In genomic region chr1:204711103-204711946, GRCh38 we compare ENCODE assay signal across 20 cellular contexts. TPM values are rescaled to one million over a fixed set of nuclear protein-coding genes. Genes with fewer than 3 reads are reported as not detected.
DNase-seq lines count a peak whose midpoint lies in the region; ATAC-seq, FAIRE-seq and TF ChIP-seq lines count a peak whose summit lies in the region.
"Had no signal": no experiment of that assay in that cellular context is flagged by ENCODE, and none has a peak within 500 bp of the region (broad histone marks: within the 10 kb centered on the region; RNA-seq: fewer than 3 reads in every experiment).

No MANE protein-coding gene starts in this region.

- H3K9ac ChIP-seq in HepG2 (ENCODE audit: insufficient read depth, low read depth, low read length) (no peak overlapping the region), GM12878 (ENCODE audit: control insufficient read depth, insufficient read depth, low read length) (no peak overlapping the region), iPS-15b (ENCODE audit: low read depth, low read length) (no peak overlapping the region), skeletal muscle tissue (ENCODE audit: low read depth in 1 of 3, low read length in 3 of 3) (no peak overlapping the region)

- in situ Hi-C loops in HepG2 (cut with HindIII; ENCODE audit: extremely low pct_ligation_motif_present, low pct_unique_long_range_greater_than_20kb) (no loop called here), GM12878 (cut with MboI) (no loop called here)

- H3K4me3 Mint-ChIP-seq in activated T-helper 17 cell treated with anti-CD3 and anti-CD28 coated beads, Interleukin-2, amount 50 U/mL, for 72 hours: no peak overlapping the region
- H3K4me3 Mint-ChIP-seq: activated naive CD8-positive, alpha-beta T cell treated with anti-CD3 and anti-CD28 coated beads, Interleukin-2, amount 10 ng/mL, durations not matched to agents 7 days and 5 days; activated T-helper 1 cell treated with anti-CD3 and anti-CD28 coated beads, Interleukin-12 subunit alpha, Interleukin-12 subunit beta, Interleukin-2, Interleukin-4 antibody, amounts not matched to agents 30 ng/mL and 10 ng/mL and 1 ng/mL, durations not matched to agents 14 hours and 24 hours and 36 hours; CD4-positive, CD25-positive, alpha-beta regulatory T cell; T-helper 2 cell treated with Interferon-gamma antibody and Interleukin-4, amounts not matched to agents 5 μg/mL and 100 μg/mL, for 36 hours had no signal

- no peak for TF ChIP-seq RAD21 in HepG2 (CRISPR knock-in tag; IDR thresholded peaks at IDR 0.05)
- TF ChIP-seq RAD21 in GM12878 (IDR thresholded peaks at IDR 0.05; ENCODE audit: insufficient read depth, low read depth, low read length): no peak

- H3K4me3 ChIP-seq in HepG2 (replicated peaks in 1 of 3; ENCODE audit: insufficient read depth in 1 of 3, low read depth in 2 of 3, low read length in 3 of 3): no peak overlapping the region
- H3K4me3 ChIP-seq in right lobe of liver: no peak overlapping the region
- H3K4me3 ChIP-seq in GM12878: no peak overlapping the region
- H3K4me3 ChIP-seq in iPS-15b (ENCODE audit: low read depth, low read length): peak overlapping the region; percentile 14
- H3K4me3 ChIP-seq in skeletal muscle tissue (ENCODE audit: low read length in 3 of 3): peak overlapping the region in 1 of 3 donors; percentile 57
- H3K4me3 ChIP-seq: gastroesophageal sphincter had no signal

- peaks cover 48% of the 10 kb centered on the region for H3K27me3 Mint-ChIP-seq in activated T-helper 17 cell treated with anti-CD3 and anti-CD28 coated beads, Interleukin-2, amount 50 U/mL, for 72 hours

- no peak for FAIRE-seq in HepG2 (lab: Jason Lieb, UNC)
- no peak for FAIRE-seq in GM12878 (lab: Jason Lieb, UNC)
- FAIRE-seq: bronchial epithelial cell had no signal

- DNase-seq in HepG2 (ENCODE audit: low spot score): no peak
- no peak for DNase-seq in right lobe of liver
- no peak for DNase-seq in GM12878 (ENCODE audit: low read depth, low spot score)
- DNase-seq in NCI-H446 (lab: John Stamatoyannopoulos, UW): no peak
- no peak for DNase-seq in activated naive CD4-positive, alpha-beta T cell (lab: John Stamatoyannopoulos, UW)
- DNase-seq: activated CD4-positive, alpha-beta T cell treated with anti-CD3 and anti-CD28 coated beads for 1 hour; activated naive CD8-positive, alpha-beta T cell treated with anti-CD3 and anti-CD28 coated beads, Interleukin-2, amount 10 ng/mL, durations not matched to agents 7 days and 5 days; CD4-positive, CD25-positive, alpha-beta regulatory T cell; DMS79 treated with DMSO at 0.1 percent for 48 hours; stimulated activated CD4-positive, alpha-beta T cell treated with anti-CD3 and anti-CD28 coated beads, Interleukin-15, amount 100 ng/mL, for 24 hours had no signal

- H3K27ac ChIP-seq in HepG2 (ENCODE audit: extremely low read length, insufficient read depth, low read length): no peak overlapping the region
- H3K27ac ChIP-seq in right lobe of liver: no peak overlapping the region
- no peak overlapping the region for H3K27ac ChIP-seq in GM12878 (ENCODE audit: control insufficient read depth, insufficient read depth)
- H3K27ac ChIP-seq in skeletal muscle tissue (ENCODE audit: low read depth, low read length): peak overlapping the region; percentile 52
- H3K27ac ChIP-seq: gastroesophageal sphincter, left ventricle myocardium inferior had no signal

- SMC1A ChIA-PET in GM12878 (lab: Charles Lee; ENCODE audit: uncharacterized antibody, unreplicated experiment): interaction anchor here (1.0 to 6.2 kb wide), 3 partner anchors 13 to 40 kb away, joined by 3 to 31 read pairs (median 3); no protein-coding TSS in a partner anchor

- H3K79me2 ChIP-seq in HepG2 (ENCODE audit: insufficient read depth, low read length) (no peaks in the 10 kb centered on the region), GM12878 (ENCODE audit: control insufficient read depth, insufficient read depth, low read length) (no peaks in the 10 kb centered on the region)

- POLR2A ChIA-PET in HepG2 (lab: Yijun Ruan, JAX): no interaction called here
- POLR2A ChIA-PET in GM12878 (lab: Charles Lee): interaction anchor here (0.6 to 0.9 kb wide), 2 partner anchors 130 to 198 kb away, joined by 3 to 4 read pairs; no protein-coding TSS in a partner anchor

- H3K36me3 ChIP-seq in HepG2 (replicated peaks in 1 of 2; ENCODE audit: control insufficient read depth in 1 of 2, insufficient read depth in 2 of 2, low read length in 2 of 2) (no peaks in the 10 kb centered on the region), right lobe of liver (no peaks in the 10 kb centered on the region), GM12878 (ENCODE audit: control insufficient read depth in 2 of 2, insufficient read depth in 2 of 2, low read length in 1 of 2) (no peaks in the 10 kb centered on the region), iPS-15b (ENCODE audit: control insufficient read depth, insufficient read depth, low read length) (no peaks in the 10 kb centered on the region), skeletal muscle tissue (ENCODE audit: control insufficient read depth in 3 of 3, insufficient read depth in 3 of 3, low read length in 3 of 3) (no peaks in the 10 kb centered on the region)
- H3K36me3 ChIP-seq: gastroesophageal sphincter, left ventricle myocardium inferior had no signal

- H3K27me3 ChIP-seq in HepG2 (ENCODE audit: control insufficient read depth in 1 of 2, insufficient read depth in 2 of 2, low read length in 2 of 2) (peaks cover 0 to 7% of the 10 kb centered on the region in 2 experiments; a peak in 3 of 5 replicates), right lobe of liver (no peaks in the 10 kb centered on the region), GM12878 (replicated peaks in 1 of 2; ENCODE audit: control insufficient read depth in 2 of 2, insufficient read depth in 2 of 2, low read length in 1 of 2) (no peaks in the 10 kb centered on the region), iPS-15b (ENCODE audit: control insufficient read depth, insufficient read depth, low read length) (peaks cover 74% of the 10 kb centered on the region), skeletal muscle tissue (ENCODE audit: control insufficient read depth in 3 of 3, insufficient read depth in 3 of 3, low read length in 3 of 3) (peaks cover 11 to 26% (median 17%) of the 10 kb centered on the region in 3 donors)

- TF ChIP-seq CTCF in HepG2 (CRISPR knock-in tag; IDR thresholded peaks at IDR 0.05) (no peak), right lobe of liver (IDR thresholded peaks at IDR 0.05) (no peak), GM12878 (IDR thresholded peaks at IDR 0.05 in 2 of 3, conservative IDR thresholded peaks at IDR 0.05 in 1 of 3; ENCODE audit: control insufficient read depth in 2 of 3, extremely low read depth in 1 of 3, insufficient read depth in 1 of 3, low read depth in 3 of 3, low read length in 3 of 3) (no peak)

- no peak overlapping the region for H3K27ac Mint-ChIP-seq in activated T-helper 17 cell treated with anti-CD3 and anti-CD28 coated beads, Interleukin-2, amount 50 U/mL, for 72 hours
- H3K27ac Mint-ChIP-seq: activated naive CD8-positive, alpha-beta T cell treated with anti-CD3 and anti-CD28 coated beads, Interleukin-2, amount 10 ng/mL, durations not matched to agents 7 days and 5 days; activated T-helper 1 cell treated with anti-CD3 and anti-CD28 coated beads, Interleukin-12 subunit alpha, Interleukin-12 subunit beta, Interleukin-2, Interleukin-4 antibody, amounts not matched to agents 30 ng/mL and 10 ng/mL and 1 ng/mL, durations not matched to agents 14 hours and 24 hours and 36 hours; CD4-positive, CD25-positive, alpha-beta regulatory T cell; T-helper 2 cell treated with Interferon-gamma antibody and Interleukin-4, amounts not matched to agents 5 μg/mL and 100 μg/mL, for 36 hours had no signal

- TF ChIP-seq POLR2A in HepG2 (IDR thresholded peaks at IDR 0.05; ENCODE audit: insufficient read depth in 1 of 2, low read depth in 2 of 2, low read length in 2 of 2) (no peak), right lobe of liver (IDR thresholded peaks at IDR 0.05) (no peak), GM12878 (IDR thresholded peaks at IDR 0.05; ENCODE audit: low read depth, low read length) (no peak)

- intact Hi-C loops in HepG2 (cut with micrococcal nuclease; ENCODE audit: unreplicated experiment) (no loop called here), right lobe of liver (cut with DNase I) (no loop called here), GM12878 (cut with micrococcal nuclease; ENCODE audit: unreplicated experiment) (loop anchor here (5.0 kb wide), 1 partner anchor 96 kb away; no protein-coding TSS in a partner anchor)

- no peak overlapping the region for H3K4me2 ChIP-seq in HepG2 (ENCODE audit: low read depth, low read length)
- no peak overlapping the region for H3K4me2 ChIP-seq in GM12878 (ENCODE audit: control insufficient read depth, insufficient read depth)

- CTCF ChIA-PET in HepG2 (lab: Yijun Ruan, JAX; ENCODE audit: low intra/inter-chr PET ratio, low total read pairs) (no interaction called here), GM12878 (lab: Yijun Ruan, JAX) (interaction anchor here (1.3 to 4.5 kb wide), 7 partner anchors 13 to 146 kb away, joined by 3 to 44 read pairs (median 6); no protein-coding TSS in a partner anchor)

- H3K4me1 Mint-ChIP-seq in activated T-helper 17 cell treated with anti-CD3 and anti-CD28 coated beads, Interleukin-2, amount 50 U/mL, for 72 hours: peaks cover 2% of the 10 kb centered on the region

- H2AFZ ChIP-seq in HepG2 (ENCODE audit: low read length): no peak overlapping the region
- H2AFZ ChIP-seq in GM12878 (ENCODE audit: control insufficient read depth, low read depth, low read length): no peak overlapping the region

- peaks cover 20% of the 10 kb centered on the region for H3K4me1 ChIP-seq in HepG2 (ENCODE audit: insufficient read depth, low read length)
- H3K4me1 ChIP-seq in right lobe of liver: peaks cover 0 to 1% (median under 1%) of the 10 kb centered on the region in 4 donors
- H3K4me1 ChIP-seq in GM12878 (ENCODE audit: control insufficient read depth, insufficient read depth, low read length): peaks cover 10% of the 10 kb centered on the region
- peaks cover 61% of the 10 kb centered on the region for H3K4me1 ChIP-seq in iPS-15b (ENCODE audit: control insufficient read depth, insufficient read depth, low read length)
- H3K4me1 ChIP-seq in skeletal muscle tissue (ENCODE audit: control insufficient read depth in 3 of 3, insufficient read depth in 3 of 3, low read length in 3 of 3): peaks cover 5 to 11% (median 8%) of the 10 kb centered on the region in 3 donors

- ATAC-seq in HepG2 (peak; percentile 60), right lobe of liver (no peak), GM12878 (no peak)
- ATAC-seq in activated T-helper 17 cell treated with anti-CD3 and anti-CD28 coated beads, Interleukin-2, amount 50 U/mL, for 72 hours (replicated peaks): no peak
- ATAC-seq: gastroesophageal sphincter had no signal

- H4K20me1 ChIP-seq in HepG2 (ENCODE audit: insufficient read depth, low read length) (no peaks in the 10 kb centered on the region), GM12878 (ENCODE audit: control insufficient read depth, insufficient read depth) (no peaks in the 10 kb centered on the region; the same call in 1 of the 2 replicates)

- RAD21 ChIA-PET in GM12878 (lab: Charles Lee; ENCODE audit: unreplicated experiment): interaction anchor here (1.0 kb wide), 1 partner anchor 52 kb away, joined by 5 read pairs; no protein-coding TSS in a partner anchor

- no peaks in the 10 kb centered on the region for H3K36me3 Mint-ChIP-seq in activated T-helper 17 cell treated with anti-CD3 and anti-CD28 coated beads, Interleukin-2, amount 50 U/mL, for 72 hours (ENCODE audit: low read depth)
- H3K36me3 Mint-ChIP-seq: activated naive CD8-positive, alpha-beta T cell treated with anti-CD3 and anti-CD28 coated beads, Interleukin-2, amount 10 ng/mL, durations not matched to agents 7 days and 5 days; CD4-positive, CD25-positive, alpha-beta regulatory T cell had no signal

- H3K9me3 Mint-ChIP-seq in activated T-helper 17 cell treated with anti-CD3 and anti-CD28 coated beads, Interleukin-2, amount 50 U/mL, for 72 hours: no peaks in the 10 kb centered on the region
- H3K9me3 Mint-ChIP-seq: activated naive CD8-positive, alpha-beta T cell treated with anti-CD3 and anti-CD28 coated beads, Interleukin-2, amount 10 ng/mL, durations not matched to agents 7 days and 5 days; activated T-helper 1 cell treated with anti-CD3 and anti-CD28 coated beads, Interleukin-12 subunit alpha, Interleukin-12 subunit beta, Interleukin-2, Interleukin-4 antibody, amounts not matched to agents 30 ng/mL and 10 ng/mL and 1 ng/mL, durations not matched to agents 14 hours and 24 hours and 36 hours; CD4-positive, CD25-positive, alpha-beta regulatory T cell; T-helper 2 cell treated with Interferon-gamma antibody and Interleukin-4, amounts not matched to agents 5 μg/mL and 100 μg/mL, for 36 hours had no signal

- WGBS in HepG2 (ENCODE audit: low lambda C conversion rate): 33% methylated on average over 14 of the region's 16 CpGs
- WGBS in right lobe of liver (ENCODE audit: insufficient coverage, low coverage, low lambda C conversion rate, missing lambda C conversion rate): 51% methylated on average over 10 of the region's 16 CpGs
- 24% methylated on average over 16 of the region's 16 CpGs for WGBS in GM12878 (ENCODE audit: insufficient coverage, insufficient replicate concordance, low lambda C conversion rate, missing lambda C conversion rate)

- TF ChIP-seq EP300 in HepG2 (IDR thresholded peaks at IDR 0.05; ENCODE audit: low read depth in 2 of 2, low read length in 2 of 2): no peak
- TF ChIP-seq EP300 in HepG2 (CRISPR knock-in tag; IDR thresholded peaks at IDR 0.05; ENCODE audit: borderline replicate concordance): no peak
- TF ChIP-seq EP300 in GM12878 (IDR thresholded peaks at IDR 0.05; ENCODE audit: borderline replicate concordance in 1 of 2, control insufficient read depth in 1 of 2, low read depth in 2 of 2, low read length in 2 of 2): no peak

- no TSS peak for BruUV-seq in HepG2 (replicated peaks; lab: Mats Ljungman, UMichigan)
- no TSS peak for BruUV-seq in GM12878 (replicated peaks; lab: Mats Ljungman, UMichigan)

- H3K9me3 ChIP-seq in HepG2 (ENCODE audit: low read length) (no peaks in the 10 kb centered on the region), right lobe of liver (no peaks in the 10 kb centered on the region), GM12878 (replicated peaks; ENCODE audit: control insufficient read depth, insufficient read depth, low read length) (no peaks in the 10 kb centered on the region), iPS-15b (ENCODE audit: control insufficient read depth, insufficient read depth, low read length) (no peaks in the 10 kb centered on the region), skeletal muscle tissue (ENCODE audit: control insufficient read depth in 3 of 3, low read length in 3 of 3) (no peaks in the 10 kb centered on the region)
- H3K9me3 ChIP-seq: gastroesophageal sphincter, left ventricle myocardium inferior had no signal

RNA-seq across cellular contexts. Expression of gene LRRN2, which starts 25.8 kb away (rescaled TPM):
- total RNA-seq in HepG2 (2016; rRNA removed; fragmentation: Illumina TruSeq; extraction: Trizol) (not detected in 2 replicates), right lobe of liver (under 1 TPM; 0.07 to 0.78 (median 0.25) TPM), GM12878 (2014; rRNA removed) (not detected in 2 replicates), GM12878 (2014; rRNA removed; fragmentation: Illumina TruSeq; extraction: Trizol) (not detected in 2 replicates), GM12878 (2021) (0.05 TPM in 1 of 2 replicates, not detected in the other), skeletal muscle tissue (2.1 TPM)
- total RNA-seq in HepG2 (2016; cell fraction: cytosol; rRNA removed; fragmentation: Illumina TruSeq; extraction: Trizol; ENCODE audit: low read depth): not detected in 2 replicates
- total RNA-seq in HepG2 (2016; cell fraction: insoluble cytoplasmic fraction; rRNA removed; fragmentation: Illumina TruSeq; extraction: Trizol): not detected in 2 replicates
- total RNA-seq in HepG2 (2016; cell fraction: membrane; rRNA removed; fragmentation: Illumina TruSeq; extraction: Trizol): not detected in 2 replicates
- total RNA-seq in HepG2 (2016; cell fraction: nucleus; rRNA removed; fragmentation: Illumina TruSeq; extraction: Trizol): not detected in 2 replicates
- polyA plus RNA-seq in HepG2 (2011; rRNA removed) (not detected in 2 replicates), GM12878 (2011; rRNA removed) (not detected in 2 replicates), GM12878 (2014; fragmentation: Illumina TruSeq; extraction: Trizol) (not detected in 2 replicates), GM12878 (2014; fragmentation: Nextera tagmentation; extraction: Ambion mirVana) (not detected), GM12878 (2014; rRNA removed) (not detected in 2 replicates), GM12878 (2016; fragmentation: Nextera tagmentation; extraction: Ambion mirVana) (not detected)
- not detected in 2 replicates for polyA plus RNA-seq in HepG2 (2011; cell fraction: cytosol; rRNA removed)
- not detected in 2 replicates for polyA plus RNA-seq in HepG2 (2011; cell fraction: nucleus; rRNA removed)
- polyA plus RNA-seq in HepG2 (2012): 0.04 TPM in 1 of 2 replicates, not detected in the other
- not detected in 2 replicates for polyA plus RNA-seq in HepG2 (2016; cell fraction: cytosol; fragmentation: Illumina TruSeq; extraction: Trizol; ENCODE audit: low read depth)
- polyA plus RNA-seq in HepG2 (2016; cell fraction: insoluble cytoplasmic fraction; fragmentation: Illumina TruSeq; extraction: Trizol; ENCODE audit: low read depth): not detected in 2 replicates
- polyA plus RNA-seq in HepG2 (2016; cell fraction: membrane; fragmentation: Illumina TruSeq; extraction: Trizol; ENCODE audit: low read depth): not detected in 2 replicates
- polyA plus RNA-seq in HepG2 (2016; cell fraction: nucleus; fragmentation: Illumina TruSeq; extraction: Trizol; ENCODE audit: insufficient read depth, low read depth): not detected in 2 replicates
- polyA minus RNA-seq in HepG2 (2011; rRNA and poly(A)+ RNA removed; ENCODE audit: low replicate concordance): not detected in 2 replicates
- not detected in 2 replicates for polyA minus RNA-seq in HepG2 (2011; cell fraction: cytosol; rRNA and poly(A)+ RNA removed)
- not detected in 2 replicates for polyA minus RNA-seq in HepG2 (2011; cell fraction: nucleus; rRNA and poly(A)+ RNA removed)
- total RNA-seq in GM12878 (2013; cell fraction: nucleolus; rRNA removed): not detected in 2 replicates
- 0.13 TPM for polyA plus RNA-seq in GM12878 (2011; ENCODE audit: low read depth)
- not detected in 2 replicates for polyA plus RNA-seq in GM12878 (2011; cell fraction: cytosol; rRNA removed)
- polyA plus RNA-seq in GM12878 (2011; cell fraction: nucleus; rRNA removed): not detected in 2 replicates
- polyA plus RNA-seq in GM12878 (2012): 0.13 and 0.27 TPM in 2 replicates
- not detected in 2 replicates for polyA minus RNA-seq in GM12878 (2011; rRNA and poly(A)+ RNA removed)
- polyA minus RNA-seq in GM12878 (2011; cell fraction: cytosol; rRNA and poly(A)+ RNA removed): not detected in 2 replicates
- polyA minus RNA-seq in GM12878 (2011; cell fraction: nucleus; rRNA and poly(A)+ RNA removed): not detected in 2 replicates
- total RNA-seq in activated T-helper 17 cell treated with anti-CD3 and anti-CD28 coated beads, Interleukin-2, amount 50 U/mL, for 72 hours: not detected
- total RNA-seq: A673; activated naive CD8-positive, alpha-beta T cell treated with anti-CD3 and anti-CD28 coated beads, Interleukin-2, amount 10 ng/mL, durations not matched to agents 7 days and 5 days; activated T-helper 1 cell treated with anti-CD3 and anti-CD28 coated beads, Interleukin-12 subunit alpha, Interleukin-12 subunit beta, Interleukin-2, Interleukin-4 antibody, amounts not matched to agents 30 ng/mL and 10 ng/mL and 1 ng/mL, durations not matched to agents 14 hours and 24 hours and 36 hours; bronchial epithelial cell; CD4-positive, CD25-positive, alpha-beta regulatory T cell; SK-MEL-5 had no signal
